Comparison of ENCODE assay signal across 22 cellular contexts in the genomic region with DNA sequence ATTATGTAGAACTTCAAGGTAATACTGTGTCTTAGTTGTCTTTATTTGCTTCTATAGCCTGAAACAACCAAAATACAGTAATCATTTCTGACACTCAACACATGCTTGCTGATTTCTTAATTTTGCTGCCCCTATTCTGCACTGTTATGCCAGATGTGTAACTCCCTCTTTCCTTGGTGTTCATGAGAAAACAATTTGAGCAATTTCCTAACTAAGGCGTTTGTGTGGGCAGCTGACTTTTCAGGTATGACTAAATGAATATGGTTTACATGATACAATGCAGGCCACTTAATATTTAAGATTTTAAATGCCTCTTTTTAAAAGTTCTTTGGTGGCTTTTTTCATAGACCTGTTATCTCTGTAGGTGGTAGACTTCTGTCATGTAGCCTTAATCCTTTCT.
"Had no signal": no experiment of that assay in that cellular context is flagged by ENCODE, and none has a peak within 500 bp of the region (broad histone marks: within the 10 kb centered on the region; RNA-seq: fewer than 3 reads in every experiment).

No MANE protein-coding gene starts in this region.

- DNase-seq: activated naive CD4-positive, alpha-beta T cell; activated naive CD8-positive, alpha-beta T cell treated with anti-CD3 and anti-CD28 coated beads for 36 hours; activated T-cell treated with anti-CD3 and anti-CD28 coated beads, Interleukin-2, amount 50 U/mL, for 24 hours; amygdala; caudate nucleus; effector memory CD4-positive, alpha-beta T cell; head of caudate nucleus; left ventricle myocardium superior; midbrain; natural killer cell; stimulated activated CD4-positive, alpha-beta T cell treated with anti-CD3 and anti-CD28 coated beads, Interleukin-15, amount 100 ng/mL, for 24 hours; stomach; T1000 had no signal

- H3K9me3 ChIP-seq: suprapubic skin, vagina had no signal

- H3K27ac ChIP-seq: gastroesophageal sphincter, stomach, suprapubic skin, tibial nerve, vagina had no signal

- H3K4me3 ChIP-seq: gastroesophageal sphincter, smooth muscle cell, stomach, suprapubic skin, tibial nerve, vagina had no signal

- H3K4me1 ChIP-seq: gastroesophageal sphincter, stomach, suprapubic skin, tibial nerve, vagina had no signal

- H3K27me3 ChIP-seq: gastroesophageal sphincter, stomach, suprapubic skin, tibial nerve, vagina had no signal

- H3K36me3 ChIP-seq: gastroesophageal sphincter, stomach, suprapubic skin, tibial nerve, vagina had no signal

- ATAC-seq: esophagus mucosa; gastroesophageal sphincter; left ventricle myocardium superior; natural killer cell; sciatic nerve; stimulated activated memory B cell treated with anti-CD40 and anti-IgM and Interleukin-4, amounts not matched to agents 10 μg/mL and 1 μg/mL and 100 μg/mL, for 72 hours; WTC11 had no signal
